1 cellular context compared by ENCODE assay signal in genomic region chr12:120844768-120845449, GRCh38.
TF ChIP-seq lines count a peak whose summit lies in the region.

No MANE protein-coding gene starts in this region.

TF ChIP-seq in GM23338, 12 proteins besides CTCF, POLR2A, EP300 and RAD21 (continued from another document):
- TF ChIP-seq ZNF462 (CRISPR knock-in tag; IDR thresholded peaks at IDR 0.05) (no peak), REST (IDR thresholded peaks at IDR 0.05; ENCODE audit: unreplicated experiment) (no peak), ETS1 (IDR thresholded peaks at IDR 0.05) (no peak), CREB1 (CRISPR knock-in tag; IDR thresholded peaks at IDR 0.05; ENCODE audit: low read depth) (no peak), EZH2 (IDR thresholded peaks at IDR 0.05; ENCODE audit: low read depth, unreplicated experiment) (no peak)
